Comparison of ENCODE assay signal across 1 cellular context in the genomic region with DNA sequence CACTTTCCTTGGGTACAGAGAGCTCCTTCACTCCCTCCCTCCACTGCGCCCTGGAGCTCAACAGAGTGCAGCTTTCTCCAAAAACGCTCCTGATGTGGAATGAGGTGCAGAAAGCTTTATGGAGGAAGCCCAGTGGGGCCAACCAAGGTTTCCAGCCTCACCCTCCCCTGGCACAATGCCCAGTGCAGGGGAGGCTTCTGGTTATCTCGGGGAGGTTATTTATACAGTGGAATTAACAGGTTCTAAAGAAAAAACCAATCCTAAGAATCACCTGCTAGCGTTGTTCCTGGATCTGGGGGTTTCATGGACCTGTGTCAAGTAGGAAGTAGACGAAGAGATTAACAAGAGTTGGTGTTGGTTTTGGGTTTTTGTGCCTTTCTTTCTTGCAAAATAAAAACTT.
TF ChIP-seq lines count a peak whose summit lies in the region.

A gene (minus strand): TSS at position 101 of the 400 bp plus-strand sequence. CDS start 303 bp downstream, outside the sequence.

TF ChIP-seq in HEK293, 187 proteins besides CTCF, POLR2A, EP300 and RAD21 (continued from another document):
- TF ChIP-seq EGR2 (tag by site-specific recombination; IDR thresholded peaks at IDR 0.05; ENCODE audit: low read depth) (no peak), ZNF266 (tag by site-specific recombination; IDR thresholded peaks at IDR 0.05; ENCODE audit: low read depth) (no peak)
